1 cellular context compared by ENCODE assay signal in the genomic region with DNA sequence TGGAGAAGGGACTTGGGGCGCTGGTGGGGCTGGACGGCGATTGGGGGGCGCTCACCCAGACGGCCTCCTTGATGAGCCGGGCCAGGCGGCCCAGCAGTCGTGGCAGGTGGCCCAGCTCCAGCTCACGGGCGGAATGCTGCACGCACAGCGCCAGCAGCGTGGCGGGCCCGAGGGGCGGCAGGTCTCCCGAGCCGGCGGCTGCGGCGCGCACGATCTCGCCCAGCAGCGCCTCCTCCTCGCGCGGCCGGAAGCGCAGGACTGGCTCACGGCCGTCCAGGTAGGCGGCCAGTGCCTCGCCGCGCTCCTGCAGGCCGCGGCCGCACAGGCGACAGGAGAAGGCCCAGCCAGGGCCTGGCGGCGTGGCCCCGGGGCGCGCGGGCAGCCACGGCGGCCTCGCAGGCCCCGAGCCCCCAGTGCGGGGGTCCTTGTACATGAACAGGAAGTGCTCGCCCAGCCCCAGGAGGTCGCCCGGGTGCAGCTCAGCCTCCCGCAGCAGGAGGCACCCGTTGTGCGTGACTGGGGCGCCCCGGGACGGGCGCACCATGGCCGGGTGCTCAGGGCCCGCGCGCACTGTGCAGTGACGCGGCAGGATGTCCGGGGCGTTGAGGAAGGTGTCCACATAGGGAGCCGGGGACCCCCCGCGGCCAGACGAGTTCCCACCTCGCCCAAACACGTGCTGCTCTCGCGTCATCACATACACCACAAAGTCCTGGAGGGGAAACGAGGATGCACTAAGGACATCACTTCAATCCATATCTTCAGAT.
A peak's percentile ranks its signal among the peaks of the same experiment; 100 is the strongest.
TF ChIP-seq lines count a peak whose summit lies in the region.

No MANE protein-coding gene starts in this region.

TF ChIP-seq in K562, 482 proteins besides CTCF, POLR2A, EP300 and RAD21:
- TF ChIP-seq PRMT5 (CRISPR knock-in tag; IDR thresholded peaks at IDR 0.05), result no peak
- TF ChIP-seq, protein P1, sequence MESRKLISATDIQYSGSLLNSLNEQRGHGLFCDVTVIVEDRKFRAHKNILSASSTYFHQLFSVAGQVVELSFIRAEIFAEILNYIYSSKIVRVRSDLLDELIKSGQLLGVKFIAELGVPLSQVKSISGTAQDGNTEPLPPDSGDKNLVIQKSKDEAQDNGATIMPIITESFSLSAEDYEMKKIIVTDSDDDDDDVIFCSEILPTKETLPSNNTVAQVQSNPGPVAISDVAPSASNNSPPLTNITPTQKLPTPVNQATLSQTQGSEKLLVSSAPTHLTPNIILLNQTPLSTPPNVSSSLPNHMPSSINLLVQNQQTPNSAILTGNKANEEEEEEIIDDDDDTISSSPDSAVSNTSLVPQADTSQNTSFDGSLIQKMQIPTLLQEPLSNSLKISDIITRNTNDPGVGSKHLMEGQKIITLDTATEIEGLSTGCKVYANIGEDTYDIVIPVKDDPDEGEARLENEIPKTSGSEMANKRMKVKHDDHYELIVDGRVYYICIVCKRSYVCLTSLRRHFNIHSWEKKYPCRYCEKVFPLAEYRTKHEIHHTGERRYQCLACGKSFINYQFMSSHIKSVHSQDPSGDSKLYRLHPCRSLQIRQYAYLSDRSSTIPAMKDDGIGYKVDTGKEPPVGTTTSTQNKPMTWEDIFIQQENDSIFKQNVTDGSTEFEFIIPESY (CRISPR knock-in tag; IDR thresholded peaks at IDR 0.05), result 0 out of 2 replicates have a peak, but pooled peaks have one; percentile 13
- TF ChIP-seq RBBP5 (IDR thresholded peaks at IDR 0.05; ENCODE audit: borderline replicate concordance, insufficient read depth, low read length, poor library complexity, severe bottlenecking), result no peak
- TF ChIP-seq ZFX (CRISPR knock-in tag; IDR thresholded peaks at IDR 0.05), result no peak
- TF ChIP-seq ELF4 (CRISPR knock-in tag; IDR thresholded peaks at IDR 0.05), result no peak
